In the genomic region with DNA sequence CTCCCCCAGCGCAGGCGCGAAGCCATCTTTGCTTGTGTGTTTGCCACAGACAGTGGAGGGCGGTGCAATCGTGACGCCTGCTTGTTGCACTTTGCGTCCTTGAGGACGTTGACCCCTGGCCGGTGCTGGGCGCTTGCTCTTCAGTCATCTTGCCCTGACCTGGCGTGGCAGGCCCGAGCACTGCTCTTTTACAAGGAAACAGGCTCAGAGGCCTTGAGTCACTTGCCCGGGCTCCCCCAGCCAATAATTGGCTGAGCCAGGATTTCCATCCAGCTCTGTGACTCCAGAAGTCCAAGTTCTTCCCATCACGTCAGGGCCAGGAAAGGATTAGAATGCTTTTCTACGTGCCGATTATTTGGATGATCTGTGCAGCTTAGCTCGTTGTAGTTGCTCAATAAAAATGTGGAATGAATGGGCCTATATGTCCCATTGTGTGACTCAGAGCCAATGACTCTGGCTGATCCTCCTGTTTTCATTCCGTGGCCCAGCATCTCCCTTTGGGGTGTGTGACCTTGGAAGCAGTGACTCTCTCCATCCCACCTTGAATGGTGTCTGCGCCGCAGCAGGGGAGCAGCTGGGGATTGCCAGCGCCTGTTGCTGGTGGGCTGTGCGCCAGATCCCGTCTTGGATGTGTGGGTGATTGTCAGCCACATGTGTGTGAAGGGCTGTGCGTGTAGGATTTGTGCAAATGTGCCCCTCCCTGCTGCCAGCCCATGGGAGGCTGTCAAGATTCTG, we compare ENCODE assay signal across 1 cellular context.
TF ChIP-seq lines count a peak whose summit lies in the region.

No MANE protein-coding gene starts in this region.

TF ChIP-seq in SK-N-SH treated with all-trans-retinoic acid at 6 μM for 48 hours, 23 proteins besides CTCF, POLR2A, EP300 and RAD21 (continued from another document):
- TF ChIP-seq, protein P1, sequence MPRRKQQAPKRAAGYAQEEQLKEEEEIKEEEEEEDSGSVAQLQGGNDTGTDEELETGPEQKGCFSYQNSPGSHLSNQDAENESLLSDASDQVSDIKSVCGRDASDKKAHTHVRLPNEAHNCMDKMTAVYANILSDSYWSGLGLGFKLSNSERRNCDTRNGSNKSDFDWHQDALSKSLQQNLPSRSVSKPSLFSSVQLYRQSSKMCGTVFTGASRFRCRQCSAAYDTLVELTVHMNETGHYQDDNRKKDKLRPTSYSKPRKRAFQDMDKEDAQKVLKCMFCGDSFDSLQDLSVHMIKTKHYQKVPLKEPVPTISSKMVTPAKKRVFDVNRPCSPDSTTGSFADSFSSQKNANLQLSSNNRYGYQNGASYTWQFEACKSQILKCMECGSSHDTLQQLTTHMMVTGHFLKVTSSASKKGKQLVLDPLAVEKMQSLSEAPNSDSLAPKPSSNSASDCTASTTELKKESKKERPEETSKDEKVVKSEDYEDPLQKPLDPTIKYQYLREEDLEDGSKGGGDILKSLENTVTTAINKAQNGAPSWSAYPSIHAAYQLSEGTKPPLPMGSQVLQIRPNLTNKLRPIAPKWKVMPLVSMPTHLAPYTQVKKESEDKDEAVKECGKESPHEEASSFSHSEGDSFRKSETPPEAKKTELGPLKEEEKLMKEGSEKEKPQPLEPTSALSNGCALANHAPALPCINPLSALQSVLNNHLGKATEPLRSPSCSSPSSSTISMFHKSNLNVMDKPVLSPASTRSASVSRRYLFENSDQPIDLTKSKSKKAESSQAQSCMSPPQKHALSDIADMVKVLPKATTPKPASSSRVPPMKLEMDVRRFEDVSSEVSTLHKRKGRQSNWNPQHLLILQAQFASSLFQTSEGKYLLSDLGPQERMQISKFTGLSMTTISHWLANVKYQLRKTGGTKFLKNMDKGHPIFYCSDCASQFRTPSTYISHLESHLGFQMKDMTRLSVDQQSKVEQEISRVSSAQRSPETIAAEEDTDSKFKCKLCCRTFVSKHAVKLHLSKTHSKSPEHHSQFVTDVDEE (CRISPR knock-in tag; IDR thresholded peaks at IDR 0.05), result no peak
- TF ChIP-seq ZNF565 (CRISPR knock-in tag; conservative IDR thresholded peaks at IDR 0.05; ENCODE audit: low read depth) (no peak), ZNF8 (CRISPR knock-in tag; IDR thresholded peaks at IDR 0.05) (no peak), TCF4 (CRISPR knock-in tag; IDR thresholded peaks at IDR 0.05; ENCODE audit: borderline replicate concordance) (no peak), ARNTL (CRISPR knock-in tag; IDR thresholded peaks at IDR 0.05; ENCODE audit: borderline replicate concordance, low read depth) (no peak), SNAI2 (CRISPR knock-in tag; IDR thresholded peaks at IDR 0.05) (no peak), ZC3H10 (CRISPR knock-in tag; IDR thresholded peaks at IDR 0.05) (no peak), OSR1 (CRISPR knock-in tag; IDR thresholded peaks at IDR 0.05) (no peak), CSDC2 (CRISPR knock-in tag; IDR thresholded peaks at IDR 0.05) (no peak), BACH2 (CRISPR knock-in tag; IDR thresholded peaks at IDR 0.05; ENCODE audit: borderline replicate concordance) (no peak), ISL1 (CRISPR knock-in tag; IDR thresholded peaks at IDR 0.05) (no peak), GLIS3 (CRISPR knock-in tag; IDR thresholded peaks at IDR 0.05) (no peak)
- TF ChIP-seq, protein P2, sequence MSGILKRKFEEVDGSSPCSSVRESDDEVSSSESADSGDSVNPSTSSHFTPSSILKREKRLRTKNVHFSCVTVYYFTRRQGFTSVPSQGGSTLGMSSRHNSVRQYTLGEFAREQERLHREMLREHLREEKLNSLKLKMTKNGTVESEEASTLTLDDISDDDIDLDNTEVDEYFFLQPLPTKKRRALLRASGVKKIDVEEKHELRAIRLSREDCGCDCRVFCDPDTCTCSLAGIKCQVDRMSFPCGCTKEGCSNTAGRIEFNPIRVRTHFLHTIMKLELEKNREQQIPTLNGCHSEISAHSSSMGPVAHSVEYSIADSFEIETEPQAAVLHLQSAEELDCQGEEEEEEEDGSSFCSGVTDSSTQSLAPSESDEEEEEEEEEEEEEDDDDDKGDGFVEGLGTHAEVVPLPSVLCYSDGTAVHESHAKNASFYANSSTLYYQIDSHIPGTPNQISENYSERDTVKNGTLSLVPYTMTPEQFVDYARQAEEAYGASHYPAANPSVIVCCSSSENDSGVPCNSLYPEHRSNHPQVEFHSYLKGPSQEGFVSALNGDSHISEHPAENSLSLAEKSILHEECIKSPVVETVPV (CRISPR knock-in tag; IDR thresholded peaks at IDR 0.05), result no peak
- TF ChIP-seq, protein P3, sequence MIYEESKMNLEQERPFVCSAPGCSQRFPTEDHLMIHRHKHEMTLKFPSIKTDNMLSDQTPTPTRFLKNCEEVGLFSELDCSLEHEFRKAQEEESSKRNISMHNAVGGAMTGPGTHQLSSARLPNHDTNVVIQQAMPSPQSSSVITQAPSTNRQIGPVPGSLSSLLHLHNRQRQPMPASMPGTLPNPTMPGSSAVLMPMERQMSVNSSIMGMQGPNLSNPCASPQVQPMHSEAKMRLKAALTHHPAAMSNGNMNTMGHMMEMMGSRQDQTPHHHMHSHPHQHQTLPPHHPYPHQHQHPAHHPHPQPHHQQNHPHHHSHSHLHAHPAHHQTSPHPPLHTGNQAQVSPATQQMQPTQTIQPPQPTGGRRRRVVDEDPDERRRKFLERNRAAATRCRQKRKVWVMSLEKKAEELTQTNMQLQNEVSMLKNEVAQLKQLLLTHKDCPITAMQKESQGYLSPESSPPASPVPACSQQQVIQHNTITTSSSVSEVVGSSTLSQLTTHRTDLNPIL (CRISPR knock-in tag; IDR thresholded peaks at IDR 0.05; ENCODE audit: low read depth), result no peak
- TF ChIP-seq, protein P4, sequence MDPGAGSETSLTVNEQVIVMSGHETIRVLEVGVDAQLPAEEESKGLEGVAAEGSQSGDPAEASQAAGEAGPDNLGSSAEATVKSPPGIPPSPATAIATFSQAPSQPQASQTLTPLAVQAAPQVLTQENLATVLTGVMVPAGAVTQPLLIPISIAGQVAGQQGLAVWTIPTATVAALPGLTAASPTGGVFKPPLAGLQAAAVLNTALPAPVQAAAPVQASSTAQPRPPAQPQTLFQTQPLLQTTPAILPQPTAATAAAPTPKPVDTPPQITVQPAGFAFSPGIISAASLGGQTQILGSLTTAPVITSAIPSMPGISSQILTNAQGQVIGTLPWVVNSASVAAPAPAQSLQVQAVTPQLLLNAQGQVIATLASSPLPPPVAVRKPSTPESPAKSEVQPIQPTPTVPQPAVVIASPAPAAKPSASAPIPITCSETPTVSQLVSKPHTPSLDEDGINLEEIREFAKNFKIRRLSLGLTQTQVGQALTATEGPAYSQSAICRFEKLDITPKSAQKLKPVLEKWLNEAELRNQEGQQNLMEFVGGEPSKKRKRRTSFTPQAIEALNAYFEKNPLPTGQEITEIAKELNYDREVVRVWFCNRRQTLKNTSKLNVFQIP (CRISPR knock-in tag; IDR thresholded peaks at IDR 0.05; ENCODE audit: borderline replicate concordance, low read depth), result no peak
